ENCODE assay signal across 14 cellular contexts in genomic region chr14:73566431-73566830, GRCh38. TPM values are rescaled to one million over a fixed set of nuclear protein-coding genes. Genes with fewer than 3 reads are reported as not detected.
DNase-seq lines count a peak whose midpoint lies in the region; ATAC-seq and TF ChIP-seq lines count a peak whose summit lies in the region.
"Not testable (repeated sequence)": the region's sequence is repeated elsewhere in the genome, so short reads cannot be mapped to it uniquely, and the experiment has no call there.
"Had no signal": no experiment of that assay in that cellular context is flagged by ENCODE, and none has a peak within 500 bp of the region (broad histone marks: within the 10 kb centered on the region; RNA-seq: fewer than 3 reads in every experiment).

No MANE protein-coding gene starts in this region.

- H3K14ac ChIP-seq in neuronal stem cell (ENCODE audit: low read length), result peak overlapping the region; percentile 39

- H3K4me1 ChIP-seq in gastroesophageal sphincter, result peaks cover 0 to 14% (median 11%) of the 10 kb centered on the region in 3 donors
- not testable (repeated sequence) for H3K4me1 ChIP-seq in neuronal stem cell (ENCODE audit: control insufficient read depth in 2 of 2, insufficient read depth in 1 of 2, low read depth in 1 of 2, low read length in 2 of 2)

- not testable (repeated sequence) for H2BK15ac ChIP-seq in neuronal stem cell (ENCODE audit: low read length)

- TF ChIP-seq EP300 in gastroesophageal sphincter (IDR thresholded peaks at IDR 0.05), result not testable (repeated sequence)

- H3K4me1 Mint-ChIP-seq in activated CD4-positive, alpha-beta T cell treated with anti-CD3 and anti-CD28 coated beads, Interleukin-2, amount 10 ng/mL, durations not matched to agents 24 days and 14 days, result peaks cover 31% of the 10 kb centered on the region
- peaks cover 48% of the 10 kb centered on the region for H3K4me1 Mint-ChIP-seq in activated T-cell treated with anti-CD3 and anti-CD28 coated beads, Interleukin-2, amount 50 U/mL, for 24 hours (ENCODE audit: low read depth)
- peaks cover 44% of the 10 kb centered on the region for H3K4me1 Mint-ChIP-seq in activated naive CD8-positive, alpha-beta T cell (ENCODE audit: low read depth)
- peaks cover 53% of the 10 kb centered on the region for H3K4me1 Mint-ChIP-seq in stimulated activated naive CD8-positive, alpha-beta T cell treated with anti-CD3 and anti-CD28 coated beads, Interleukin-15, Interleukin-2, amounts not matched to agents 100 ng/mL and 50 ng/mL, for 24 hours (ENCODE audit: low read depth)

- not testable (repeated sequence) for TF ChIP-seq POLR2A in gastroesophageal sphincter (IDR thresholded peaks at IDR 0.05)

- not testable (repeated sequence) for H3K23ac ChIP-seq in neuronal stem cell (ENCODE audit: low read depth, low read length, poor library complexity)

- WGBS in gastroesophageal sphincter (ENCODE audit: low coverage in 1 of 2), 2 donors, result 100% methylated on average over 1 of the region's 18 CpGs; no CpG with 5 or more reads in 1 of the 2 donors
- WGBS in neuronal stem cell (ENCODE audit: extremely low coverage in 2 of 2, insufficient read length in 2 of 2, insufficient replicate concordance in 1 of 2), 2 donors, result no CpG with 5 or more reads among the region's 18 CpGs

- not testable (repeated sequence) for H4K8ac ChIP-seq in neuronal stem cell (ENCODE audit: low read depth, low read length)

- H3K4ac ChIP-seq in neuronal stem cell (ENCODE audit: low read length), result not testable (repeated sequence)

- not testable (repeated sequence) for H2BK120ac ChIP-seq in neuronal stem cell (ENCODE audit: low read depth, low read length)

- not testable (repeated sequence) for H3K4me2 ChIP-seq in neuronal stem cell (ENCODE audit: insufficient read depth, low read length, poor library complexity, severe bottlenecking)

- H3K36me3 Mint-ChIP-seq in activated CD4-positive, alpha-beta T cell treated with anti-CD3 and anti-CD28 coated beads, Interleukin-2, amount 10 ng/mL, durations not matched to agents 24 days and 14 days (ENCODE audit: low read depth), result peaks cover 22% of the 10 kb centered on the region
- H3K36me3 Mint-ChIP-seq in activated T-cell treated with anti-CD3 and anti-CD28 coated beads, Interleukin-2, amount 50 U/mL, for 24 hours (ENCODE audit: low read depth), result peaks cover 63% of the 10 kb centered on the region
- H3K36me3 Mint-ChIP-seq in activated naive CD8-positive, alpha-beta T cell, result peaks cover 14% of the 10 kb centered on the region
- peaks cover 40% of the 10 kb centered on the region for H3K36me3 Mint-ChIP-seq in stimulated activated naive CD8-positive, alpha-beta T cell treated with anti-CD3 and anti-CD28 coated beads, Interleukin-15, Interleukin-2, amounts not matched to agents 100 ng/mL and 50 ng/mL, for 24 hours (ENCODE audit: low read depth)

- peak overlapping the region in 3 of 4 donors; percentile 86 to 96 (median 94) for H3K27ac ChIP-seq in gastroesophageal sphincter
- not testable (repeated sequence) for H3K27ac ChIP-seq in neuronal stem cell (replicated peaks; ENCODE audit: low read length)

- not testable (repeated sequence) for H2BK5ac ChIP-seq in neuronal stem cell (ENCODE audit: low read length)

- not testable (repeated sequence) for H4K91ac ChIP-seq in neuronal stem cell (ENCODE audit: low read depth, low read length, poor library complexity)

- not testable (repeated sequence) for H2BK12ac ChIP-seq in neuronal stem cell (ENCODE audit: low read length)

- not testable (repeated sequence) for H3K9me3 Mint-ChIP-seq in activated CD4-positive, alpha-beta T cell treated with anti-CD3 and anti-CD28 coated beads, Interleukin-2, amount 10 ng/mL, durations not matched to agents 24 days and 14 days; activated T-cell treated with anti-CD3 and anti-CD28 coated beads, Interleukin-2, amount 50 U/mL, for 24 hours; activated naive CD8-positive, alpha-beta T cell (ENCODE audit: low read depth); stimulated activated naive CD8-positive, alpha-beta T cell treated with anti-CD3 and anti-CD28 coated beads, Interleukin-15, Interleukin-2, amounts not matched to agents 100 ng/mL and 50 ng/mL, for 24 hours

- not testable (repeated sequence) for H3K27ac Mint-ChIP-seq in activated CD4-positive, alpha-beta T cell treated with anti-CD3 and anti-CD28 coated beads, Interleukin-2, amount 10 ng/mL, durations not matched to agents 24 days and 14 days; activated T-cell treated with anti-CD3 and anti-CD28 coated beads, Interleukin-2, amount 50 U/mL, for 24 hours; activated naive CD8-positive, alpha-beta T cell; stimulated activated naive CD8-positive, alpha-beta T cell treated with anti-CD3 and anti-CD28 coated beads, Interleukin-15, Interleukin-2, amounts not matched to agents 100 ng/mL and 50 ng/mL, for 24 hours

- not testable (repeated sequence) for TF ChIP-seq CTCF in gastroesophageal sphincter (IDR thresholded peaks at IDR 0.05)

- not testable (repeated sequence) for H3K36me3 ChIP-seq in gastroesophageal sphincter; neuronal stem cell (replicated peaks in 1 of 2; ENCODE audit: control insufficient read depth in 2 of 2, insufficient read depth in 2 of 2, low read length in 2 of 2)

- not testable (repeated sequence) for H3K79me1 ChIP-seq in neuronal stem cell (ENCODE audit: low read depth, low read length)

- H3K9me3 ChIP-seq in gastroesophageal sphincter; neuronal stem cell (replicated peaks in 1 of 2; ENCODE audit: control insufficient read depth in 2 of 2, insufficient read depth in 1 of 2, low read depth in 1 of 2, low read length in 2 of 2): not testable (repeated sequence)

- H3K9ac ChIP-seq in neuronal stem cell (ENCODE audit: low read depth, low read length, poor library complexity), result not testable (repeated sequence)

- not testable (repeated sequence) for H3K18ac ChIP-seq in neuronal stem cell (ENCODE audit: low read length)

- intact Hi-C loops in activated CD4-positive, alpha-beta T cell treated with anti-CD3 and anti-CD28 coated beads, Interleukin-2, amount 10 ng/mL, durations not matched to agents 24 days and 14 days (cut with micrococcal nuclease), result loop anchor here (10.0 kb wide), 1 partner anchor 48 kb away; the partner anchor contains the start of gene ACOT6

- not testable (repeated sequence) for H3K27me3 ChIP-seq in gastroesophageal sphincter; neuronal stem cell (ENCODE audit: control insufficient read depth in 3 of 3, insufficient read depth in 3 of 3, low read depth in 1 of 3, low read length in 3 of 3)

- DNase-seq in activated CD4-positive, alpha-beta T cell treated with anti-CD3 and anti-CD28 coated beads, Interleukin-2, amount 10 ng/mL, durations not matched to agents 24 days and 14 days, result peak; percentile 53
- not testable (repeated sequence) for DNase-seq in activated T-cell treated with anti-CD3 and anti-CD28 coated beads, Interleukin-2, amount 50 U/mL, for 24 hours; neuronal stem cell (ENCODE audit: low spot score)

- not testable (repeated sequence) for H3K27me3 Mint-ChIP-seq in activated CD4-positive, alpha-beta T cell treated with anti-CD3 and anti-CD28 coated beads, Interleukin-2, amount 10 ng/mL, durations not matched to agents 24 days and 14 days; activated T-cell treated with anti-CD3 and anti-CD28 coated beads, Interleukin-2, amount 50 U/mL, for 24 hours; activated naive CD8-positive, alpha-beta T cell; stimulated activated naive CD8-positive, alpha-beta T cell treated with anti-CD3 and anti-CD28 coated beads, Interleukin-15, Interleukin-2, amounts not matched to agents 100 ng/mL and 50 ng/mL, for 24 hours

- not testable (repeated sequence) for ATAC-seq in gastroesophageal sphincter

- H2AFZ ChIP-seq in neuronal stem cell (ENCODE audit: low read length), result not testable (repeated sequence)

- not testable (repeated sequence) for H3K4me3 ChIP-seq in gastroesophageal sphincter; neuronal stem cell (ENCODE audit: low read length in 2 of 2)

- H3K4me3 Mint-ChIP-seq in activated CD4-positive, alpha-beta T cell treated with anti-CD3 and anti-CD28 coated beads, Interleukin-2, amount 10 ng/mL, durations not matched to agents 24 days and 14 days, result not testable (repeated sequence)
- H3K4me3 Mint-ChIP-seq in activated T-cell treated with anti-CD3 and anti-CD28 coated beads, Interleukin-2, amount 50 U/mL, for 24 hours, result peak overlapping the region; percentile 90
- H3K4me3 Mint-ChIP-seq in activated naive CD8-positive, alpha-beta T cell, result peak overlapping the region; percentile 88
- H3K4me3 Mint-ChIP-seq in stimulated activated naive CD8-positive, alpha-beta T cell treated with anti-CD3 and anti-CD28 coated beads, Interleukin-15, Interleukin-2, amounts not matched to agents 100 ng/mL and 50 ng/mL, for 24 hours, result peak overlapping the region; percentile 91

- not testable (repeated sequence) for H2AK5ac ChIP-seq in neuronal stem cell (ENCODE audit: low read depth, low read length)

RNA-seq across cellular contexts. Expression of gene ACOT2, which starts 2.6 kb away (rescaled TPM):
- total RNA-seq in activated CD4-positive, alpha-beta T cell treated with anti-CD3 and anti-CD28 coated beads, Interleukin-2, amount 10 ng/mL, durations not matched to agents 24 days and 14 days, result 6.2 and 6.4 TPM in 2 replicates
- 100 to 1,000 TPM in 3 of 4 donors, 10 to 100 TPM in 1; 37.6 to 156 (median 107) TPM for total RNA-seq in gastroesophageal sphincter
- polyA plus RNA-seq in neuronal stem cell (2013, experiment 1 of 2), result 3.8 TPM
- polyA plus RNA-seq in neuronal stem cell (2013, experiment 2 of 2), result 3.8 TPM

RNA-seq across cellular contexts. Expression of gene HEATR4, which starts 7.7 kb away (rescaled TPM):
- not detected in 2 replicates for total RNA-seq in activated CD4-positive, alpha-beta T cell treated with anti-CD3 and anti-CD28 coated beads, Interleukin-2, amount 10 ng/mL, durations not matched to agents 24 days and 14 days
- under 1 TPM; 0.31 to 0.54 (median 0.35) TPM for total RNA-seq in gastroesophageal sphincter
- 0.14 TPM for polyA plus RNA-seq in neuronal stem cell (2013, experiment 1 of 2)
- polyA plus RNA-seq in neuronal stem cell (2013, experiment 2 of 2), result 0.19 TPM
- total RNA-seq: CD4-positive, alpha-beta T cell; CD8-positive, alpha-beta memory T cell; GM12878 had no signal
- polyA plus RNA-seq: CD14-positive monocyte had no signal

RNA-seq across cellular contexts. Expression of gene ACOT4, which starts 25.2 kb away (rescaled TPM):
- total RNA-seq in activated CD4-positive, alpha-beta T cell treated with anti-CD3 and anti-CD28 coated beads, Interleukin-2, amount 10 ng/mL, durations not matched to agents 24 days and 14 days, result 1.3 and 1.4 TPM in 2 replicates
- total RNA-seq in gastroesophageal sphincter, result under 1 TPM in 2 of 4 donors, not detected in 2; 0.31 to 0.50 TPM
- 0.20 TPM for polyA plus RNA-seq in neuronal stem cell (2013, experiment 1 of 2)
- polyA plus RNA-seq in neuronal stem cell (2013, experiment 2 of 2), result 0.10 TPM

RNA-seq across cellular contexts. Expression of gene ACOT1, which starts 29.5 kb away (rescaled TPM):
- 1.5 and 1.6 TPM in 2 replicates for total RNA-seq in activated CD4-positive, alpha-beta T cell treated with anti-CD3 and anti-CD28 coated beads, Interleukin-2, amount 10 ng/mL, durations not matched to agents 24 days and 14 days
- 10 to 100 TPM in 3 of 4 donors, 1 to 10 TPM in 1; 9.8 to 17.9 (median 16.5) TPM for total RNA-seq in gastroesophageal sphincter
- polyA plus RNA-seq in neuronal stem cell (2013, experiment 1 of 2), result 1.0 TPM
- polyA plus RNA-seq in neuronal stem cell (2013, experiment 2 of 2), result 1.3 TPM

RNA-seq across cellular contexts. Expression of gene ACOT6, which starts 45.9 kb away (rescaled TPM):
- not detected in 2 replicates for total RNA-seq in activated CD4-positive, alpha-beta T cell treated with anti-CD3 and anti-CD28 coated beads, Interleukin-2, amount 10 ng/mL, durations not matched to agents 24 days and 14 days
- not detected for total RNA-seq in gastroesophageal sphincter
- polyA plus RNA-seq in neuronal stem cell (2013, experiment 1 of 2), result not detected
- polyA plus RNA-seq in neuronal stem cell (2013, experiment 2 of 2), result not detected
- total RNA-seq: CD4-positive, alpha-beta T cell; CD8-positive, alpha-beta memory T cell; GM12878; GM23248; H1; H7 had no signal
- polyA plus RNA-seq: A549; CD14-positive monocyte; CD8-positive, alpha-beta memory T cell; GM12878; GM23248; H1 had no signal
